Comparison of ENCODE assay signal across 8 cellular contexts in genomic region chr6:33247977-33248642, GRCh38. TPM values are rescaled to one million over a fixed set of nuclear protein-coding genes. Genes with fewer than 3 reads are reported as not detected.
DNase-seq lines count a peak whose midpoint lies in the region; ATAC-seq, FAIRE-seq and TF ChIP-seq lines count a peak whose summit lies in the region.

No MANE protein-coding gene starts in this region.

- dilution Hi-C loops in endothelial cell of umbilical vein (cut with MboI; ENCODE audit: extremely low pct_ligation_motif_present, low sequenced_read_pairs) = no loop called here

- peak; percentile 68 for TF ChIP-seq CTCF in OCI-LY3 (IDR thresholded peaks at IDR 0.05; ENCODE audit: low read depth, low read length)
- TF ChIP-seq CTCF in endothelial cell of umbilical vein (IDR thresholded peaks at IDR 0.05; ENCODE audit: extremely low read depth in 1 of 2, insufficient read depth in 1 of 2, low read depth in 1 of 2, low read length in 2 of 2) = peak; percentile 81 to 93
- peak; percentile 85 for TF ChIP-seq CTCF in mesothelial cell of epicardium (IDR thresholded peaks at IDR 0.05; ENCODE audit: unreplicated experiment)

- FAIRE-seq in endothelial cell of umbilical vein (lab: Jason Lieb, UNC) = peak; percentile 86

- POLR2A ChIA-PET in endothelial cell of umbilical vein (lab: Charles Lee) = interaction anchor here (0.6 to 2.7 kb wide), 5 partner anchors 24 to 276 kb away, joined by 3 to 12 read pairs (median 7); partner anchors contain the start of genes HSD17B8, RING1, RPS18 and VPS52

- peaks cover 19% of the 10 kb centered on the region for H3K27me3 Mint-ChIP-seq in mesothelial cell of epicardium (ENCODE audit: low read depth)

- H3K9me1 ChIP-seq in endothelial cell of umbilical vein (replicated peaks; ENCODE audit: control insufficient read depth, extremely low read depth, insufficient read depth, low read length) = no peaks in the 10 kb centered on the region

- H3K9me3 Mint-ChIP-seq in mesothelial cell of epicardium = no peaks in the 10 kb centered on the region

- H2AFZ ChIP-seq in OCI-LY3 (ENCODE audit: low read depth, low read length) (peak overlapping the region; percentile 98), endothelial cell of umbilical vein (ENCODE audit: low read depth, low read length) (peak overlapping the region; percentile 81)

- no TSS peak for BruUV-seq in endothelial cell of umbilical vein (replicated peaks; lab: Mats Ljungman, UMichigan)

- peaks cover 21% of the 10 kb centered on the region for H3K36me3 Mint-ChIP-seq in mesothelial cell of epicardium

- H3K4me1 Mint-ChIP-seq in mesothelial cell of epicardium = peaks cover 18% of the 10 kb centered on the region

- CTCF ChIA-PET in endothelial cell of umbilical vein (lab: Charles Lee) = interaction anchor here (0.6 to 4.5 kb wide), 56 partner anchors 11 to 1751 kb away, joined by 3 to 99 read pairs (median 5); partner anchors contain the start of genes BRD2, HLA-DPA1, HLA-DPB1 and HSD17B8

- H3K9ac ChIP-seq in OCI-LY3 (ENCODE audit: low read length) = peak overlapping the region; percentile 74
- H3K9ac ChIP-seq in endothelial cell of umbilical vein (replicated peaks; ENCODE audit: extremely low read depth, insufficient read depth, low read length) = peak overlapping the region; percentile 57

- peaks cover 7% of the 10 kb centered on the region for H3K4me1 ChIP-seq in OCI-LY3 (ENCODE audit: low read length)
- H3K4me1 ChIP-seq in endothelial cell of umbilical vein (ENCODE audit: control insufficient read depth, extremely low read depth, insufficient read depth, low read length) = peaks cover 23% of the 10 kb centered on the region

- peak; percentile 34 for ATAC-seq in GM19372 (IDR thresholded peaks at IDR 0.05; ENCODE audit: low read depth, unreplicated experiment)

- TF ChIP-seq EP300 in Ishikawa (IDR thresholded peaks at IDR 0.05; ENCODE audit: borderline replicate concordance) = no peak

- DNase-seq in AG08396 (ENCODE audit: low spot score) (peak; percentile 75), activated T-cell treated with anti-CD3 and anti-CD28 coated beads for 1 hour (ENCODE audit: low read depth) (peak; percentile 90), endothelial cell of umbilical vein (ENCODE audit: low read depth, low spot score) (peak; percentile 89), mesothelial cell of epicardium (ENCODE audit: low spot score in 2 of 2, unreplicated experiment in 2 of 2) (peak; percentile 81 to 94)
- DNase-seq in stimulated activated CD8-positive, alpha-beta memory T cell treated with anti-CD3 and anti-CD28 coated beads, Interleukin-15, amount 100 ng/mL, for 24 hours (ENCODE audit: low read depth) = peak; percentile 79

- H3K9me3 ChIP-seq in OCI-LY3 (ENCODE audit: insufficient read depth, low read length) (no peaks in the 10 kb centered on the region), endothelial cell of umbilical vein (replicated peaks; ENCODE audit: control insufficient read depth, insufficient read depth, low read length) (no peaks in the 10 kb centered on the region)

- TF ChIP-seq POLR2A in endothelial cell of umbilical vein (IDR thresholded peaks at IDR 0.05; ENCODE audit: low read depth, low read length) = no peak

- no peaks in the 10 kb centered on the region for H4K20me1 ChIP-seq in OCI-LY3 (ENCODE audit: insufficient read depth, low read length)
- no peaks in the 10 kb centered on the region for H4K20me1 ChIP-seq in endothelial cell of umbilical vein (replicated peaks; ENCODE audit: control insufficient read depth, extremely low read depth, insufficient read depth, low read length)

- H3K27me3 ChIP-seq in OCI-LY3 (ENCODE audit: low read depth, low read length) = peaks cover 4% of the 10 kb centered on the region; the same call in 1 of the 2 replicates
- peaks cover 2 to 6% of the 10 kb centered on the region in 2 experiments for H3K27me3 ChIP-seq in endothelial cell of umbilical vein (ENCODE audit: control insufficient read depth in 2 of 2, insufficient read depth in 2 of 2, low read length in 2 of 2)

- intact Hi-C loops in endothelial cell of umbilical vein (cut with micrococcal nuclease) = loop anchor here (1.0 to 10.0 kb wide), 5 partner anchors 40 to 363 kb away; partner anchors contain the start of gene RING1

- H3K4me3 Mint-ChIP-seq in mesothelial cell of epicardium = peak overlapping the region; percentile 81

- H3K36me3 ChIP-seq in OCI-LY3 (replicated peaks; ENCODE audit: low read depth, low read length) (peaks cover 3% of the 10 kb centered on the region), endothelial cell of umbilical vein (ENCODE audit: control insufficient read depth in 2 of 2, extremely low read depth in 1 of 2, insufficient read depth in 2 of 2, low read length in 2 of 2) (peaks cover 0 to 2% of the 10 kb centered on the region in 2 experiments)

- peak overlapping the region; percentile 99 for H3K4me2 ChIP-seq in OCI-LY3 (ENCODE audit: low read length)
- peak overlapping the region; percentile 91 for H3K4me2 ChIP-seq in endothelial cell of umbilical vein (ENCODE audit: insufficient read depth, low read length)

- peak overlapping the region; percentile 99 for H3K4me3 ChIP-seq in OCI-LY3 (ENCODE audit: low read length)
- H3K4me3 ChIP-seq in endothelial cell of umbilical vein (replicated peaks in 1 of 3; ENCODE audit: insufficient read depth in 1 of 3, low read depth in 1 of 3, low read length in 3 of 3) = peak overlapping the region; percentile 13 to 51 (median 33)

- peak overlapping the region; percentile 39 for H3K27ac ChIP-seq in OCI-LY3 (ENCODE audit: low read length)
- H3K27ac ChIP-seq in endothelial cell of umbilical vein (ENCODE audit: insufficient read depth, low read depth, low read length) = peak overlapping the region; percentile 64

- H3K79me2 ChIP-seq in OCI-LY3 (ENCODE audit: low read length) (no peaks in the 10 kb centered on the region; the same call in 1 of the 2 replicates), endothelial cell of umbilical vein (ENCODE audit: control insufficient read depth, insufficient read depth, low read length) (no peaks in the 10 kb centered on the region)

- peak; percentile 95 for TF ChIP-seq RAD21 in Ishikawa (IDR thresholded peaks at IDR 0.05; ENCODE audit: low read depth)

- peak overlapping the region; percentile 71 for H3K27ac Mint-ChIP-seq in mesothelial cell of epicardium

TF ChIP-seq in endothelial cell of umbilical vein, 7 proteins besides CTCF, POLR2A, EP300 and RAD21 (continues in another document):
- no peak for TF ChIP-seq POLR2AphosphoS5 (IDR thresholded peaks at IDR 0.05; ENCODE audit: insufficient read depth, low read depth, low read length)

RNA-seq across cellular contexts. Expression of gene VPS52, which starts 23.6 kb away (rescaled TPM):
- total RNA-seq in endothelial cell of umbilical vein (43.8 and 49.2 TPM in 2 replicates), mesothelial cell of epicardium (67.2 to 69.8 TPM (median 69.6 TPM) in 3 replicates)
- 112 and 132 TPM in 2 replicates for polyA plus RNA-seq in endothelial cell of umbilical vein
- polyA plus RNA-seq in endothelial cell of umbilical vein (2011; cell fraction: cytosol; rRNA removed) = 46.6 and 50.0 TPM in 2 replicates
- polyA plus RNA-seq in endothelial cell of umbilical vein (2011; cell fraction: nucleus; rRNA removed) = 401 and 420 TPM in 2 replicates
- 25.9 and 35.2 TPM in 2 replicates for polyA plus RNA-seq in endothelial cell of umbilical vein (2012)
- 161 and 169 TPM in 2 replicates for polyA minus RNA-seq in endothelial cell of umbilical vein
- 36.9 TPM for polyA minus RNA-seq in endothelial cell of umbilical vein (2011; cell fraction: cytosol; rRNA and poly(A)+ RNA removed)
- polyA minus RNA-seq in endothelial cell of umbilical vein (2011; cell fraction: nucleus; rRNA and poly(A)+ RNA removed) = 105 and 144 TPM in 2 replicates

RNA-seq across cellular contexts. Expression of gene RPS18, which starts 23.8 kb away (rescaled TPM):
- total RNA-seq in endothelial cell of umbilical vein = 2,193 and 2,336 TPM in 2 replicates
- 4,861 and 5,541 TPM in 2 replicates for polyA plus RNA-seq in endothelial cell of umbilical vein
- 7,007 and 7,014 TPM in 2 replicates for polyA plus RNA-seq in endothelial cell of umbilical vein (2011; cell fraction: cytosol; rRNA removed)
- 1,795 and 1,961 TPM in 2 replicates for polyA plus RNA-seq in endothelial cell of umbilical vein (2011; cell fraction: nucleus; rRNA removed)
- 4,512 and 4,549 TPM in 2 replicates for polyA plus RNA-seq in endothelial cell of umbilical vein (2012)
- 1,989 and 2,282 TPM in 2 replicates for polyA minus RNA-seq in endothelial cell of umbilical vein
- polyA minus RNA-seq in endothelial cell of umbilical vein (2011; cell fraction: cytosol; rRNA and poly(A)+ RNA removed) = 1,001 TPM
- polyA minus RNA-seq in endothelial cell of umbilical vein (2011; cell fraction: nucleus; rRNA and poly(A)+ RNA removed) = 146 and 178 TPM in 2 replicates
- total RNA-seq in mesothelial cell of epicardium = 2,626 to 2,771 TPM (median 2,750 TPM) in 3 replicates

RNA-seq across cellular contexts. Expression of gene B3GALT4, which starts 28.8 kb away (rescaled TPM):
- total RNA-seq in endothelial cell of umbilical vein (4.1 and 4.5 TPM in 2 replicates), mesothelial cell of epicardium (3.9 to 4.6 TPM (median 4.3 TPM) in 3 replicates)
- 5.6 and 7.6 TPM in 2 replicates for polyA plus RNA-seq in endothelial cell of umbilical vein
- polyA plus RNA-seq in endothelial cell of umbilical vein (2011; cell fraction: cytosol; rRNA removed) = 2.6 and 4.7 TPM in 2 replicates
- 1.5 and 2.0 TPM in 2 replicates for polyA plus RNA-seq in endothelial cell of umbilical vein (2011; cell fraction: nucleus; rRNA removed)
- polyA plus RNA-seq in endothelial cell of umbilical vein (2012) = 1.3 and 1.5 TPM in 2 replicates
- polyA minus RNA-seq in endothelial cell of umbilical vein = 4.4 and 5.1 TPM in 2 replicates
- polyA minus RNA-seq in endothelial cell of umbilical vein (2011; cell fraction: cytosol; rRNA and poly(A)+ RNA removed) = 1.8 TPM
- polyA minus RNA-seq in endothelial cell of umbilical vein (2011; cell fraction: nucleus; rRNA and poly(A)+ RNA removed) = 3.4 and 4.7 TPM in 2 replicates

RNA-seq across cellular contexts. Expression of gene RING1, which starts 39.8 kb away (rescaled TPM):
- total RNA-seq in endothelial cell of umbilical vein = 26.8 and 28.0 TPM in 2 replicates
- polyA plus RNA-seq in endothelial cell of umbilical vein = 27.9 and 32.9 TPM in 2 replicates
- 27.8 and 31.3 TPM in 2 replicates for polyA plus RNA-seq in endothelial cell of umbilical vein (2011; cell fraction: cytosol; rRNA removed)
- 48.7 and 54.9 TPM in 2 replicates for polyA plus RNA-seq in endothelial cell of umbilical vein (2011; cell fraction: nucleus; rRNA removed)
- polyA plus RNA-seq in endothelial cell of umbilical vein (2012) = 23.5 and 31.1 TPM in 2 replicates
- polyA minus RNA-seq in endothelial cell of umbilical vein = 15.9 and 21.8 TPM in 2 replicates
- polyA minus RNA-seq in endothelial cell of umbilical vein (2011; cell fraction: cytosol; rRNA and poly(A)+ RNA removed) = 18.4 TPM
- 6.5 and 8.2 TPM in 2 replicates for polyA minus RNA-seq in endothelial cell of umbilical vein (2011; cell fraction: nucleus; rRNA and poly(A)+ RNA removed)
- total RNA-seq in mesothelial cell of epicardium = 55.8 to 59.0 TPM (median 56.0 TPM) in 3 replicates

RNA-seq across cellular contexts. Expression of gene WDR46, which starts 40.9 kb away (rescaled TPM):
- total RNA-seq in endothelial cell of umbilical vein = 66.9 and 71.2 TPM in 2 replicates
- 53.9 and 61.4 TPM in 2 replicates for polyA plus RNA-seq in endothelial cell of umbilical vein
- polyA plus RNA-seq in endothelial cell of umbilical vein (2011; cell fraction: cytosol; rRNA removed) = 48.5 and 53.8 TPM in 2 replicates
- 142 and 147 TPM in 2 replicates for polyA plus RNA-seq in endothelial cell of umbilical vein (2011; cell fraction: nucleus; rRNA removed)
- 45.7 and 54.4 TPM in 2 replicates for polyA plus RNA-seq in endothelial cell of umbilical vein (2012)
- 67.6 and 70.8 TPM in 2 replicates for polyA minus RNA-seq in endothelial cell of umbilical vein
- 59.2 TPM for polyA minus RNA-seq in endothelial cell of umbilical vein (2011; cell fraction: cytosol; rRNA and poly(A)+ RNA removed)
- polyA minus RNA-seq in endothelial cell of umbilical vein (2011; cell fraction: nucleus; rRNA and poly(A)+ RNA removed) = 36.8 and 37.1 TPM in 2 replicates
- total RNA-seq in mesothelial cell of epicardium = 46.2 to 53.6 TPM (median 52.0 TPM) in 3 replicates

Comparison
In these comparisons a context has a peak if more than half of its experiments do, and no peak if none do; other contexts are left out.
1. Peak in every context shown above with its lines: DNase-seq, ATAC-seq, H3K4me3 ChIP-seq and H3K27ac ChIP-seq.